33 cellular contexts compared by ENCODE assay signal in genomic region chr11:38795027-38795426, GRCh38.
DNase-seq lines count a peak whose midpoint lies in the region; ATAC-seq, FAIRE-seq and TF ChIP-seq lines count a peak whose summit lies in the region.
"Had no signal": no experiment of that assay in that cellular context is flagged by ENCODE, and none has a peak within 500 bp of the region (broad histone marks: within the 10 kb centered on the region; RNA-seq: fewer than 3 reads in every experiment).

No MANE protein-coding gene starts in this region.

- DNase-seq in HepG2 (ENCODE audit: low spot score) (no peak), left lobe of liver (ENCODE audit: low spot score) (no peak), right lobe of liver (no peak), breast epithelium (ENCODE audit: low spot score in 2 of 2) (no peak)
- DNase-seq in activated naive CD4-positive, alpha-beta T cell treated with anti-CD3 and anti-CD28 coated beads, Interleukin-2, amount 50 U/mL, for 16 hours = no peak
- DNase-seq: 8988T; ACHN; AML-193; BE2C; C1 segment of cervical spinal cord; Caco-2; Calu3; CD4-positive, alpha-beta memory T cell; CD4-positive, alpha-beta T cell; CD4-positive, CD25-positive, alpha-beta regulatory T cell; CD8-positive, alpha-beta memory T cell; CD8-positive, alpha-beta T cell; COR-L47; DMS 273 treated with DMSO at 0.1 percent for 48 hours; DMS153; DMS53; DMS79; DMS79 treated with DMSO at 0.1 percent for 48 hours; DND-41; EL had no signal

- intact Hi-C loops in HepG2 (cut with micrococcal nuclease; ENCODE audit: unreplicated experiment) = no loop called here
- intact Hi-C loops in right lobe of liver (cut with DNase I) = no loop called here
- intact Hi-C loops in breast epithelium (cut with DNase I; ENCODE audit: low total_unique reads) = no loop called here

- H3K36me3 ChIP-seq in liver (ENCODE audit: control insufficient read depth in 4 of 4, insufficient read depth in 3 of 4, low read depth in 1 of 4, low read length in 3 of 4) (no peaks in the 10 kb centered on the region), HepG2 (replicated peaks in 1 of 2; ENCODE audit: control insufficient read depth in 1 of 2, insufficient read depth in 2 of 2, low read length in 2 of 2) (no peaks in the 10 kb centered on the region), right lobe of liver (no peaks in the 10 kb centered on the region), breast epithelium (no peaks in the 10 kb centered on the region)
- H3K36me3 ChIP-seq: BE2C; BLaER1; BLaER1 treated with 17β-estradiol and CSF1 and Interleukin-3, amounts not matched to agents 10 nM and 100 nM had no signal

- no peak overlapping the region for H3K27ac ChIP-seq in liver (ENCODE audit: low read depth in 1 of 2, low read length in 2 of 2)
- no peak overlapping the region for H3K27ac ChIP-seq in HepG2 (ENCODE audit: extremely low read length, insufficient read depth, low read length)
- no peak overlapping the region for H3K27ac ChIP-seq in right lobe of liver
- H3K27ac ChIP-seq in breast epithelium = no peak overlapping the region
- H3K27ac ChIP-seq: 22Rv1; A549; BLaER1; BLaER1 treated with 17β-estradiol and CSF1 and Interleukin-3, amounts not matched to agents 10 nM and 100 nM; C4-2B had no signal

- POLR2A ChIA-PET in HepG2 (lab: Yijun Ruan, JAX) = no interaction called here

- FAIRE-seq in HepG2 (lab: Jason Lieb, UNC) = no peak
- FAIRE-seq: A204.1, A549, D721Med had no signal

- no peaks in the 10 kb centered on the region for H4K20me1 ChIP-seq in HepG2 (ENCODE audit: insufficient read depth, low read length)
- H4K20me1 ChIP-seq: BLaER1; BLaER1 treated with 17β-estradiol and CSF1 and Interleukin-3, amounts not matched to agents 10 nM and 100 nM had no signal

- H3K4me3 ChIP-seq in liver (ENCODE audit: low read depth in 1 of 3, low read length in 3 of 3) (no peak overlapping the region), HepG2 (replicated peaks in 1 of 3; ENCODE audit: insufficient read depth in 1 of 3, low read depth in 2 of 3, low read length in 3 of 3) (no peak overlapping the region), right lobe of liver (no peak overlapping the region), breast epithelium (no peak overlapping the region)
- H3K4me3 ChIP-seq: A549; BLaER1; BLaER1 treated with 17β-estradiol and CSF1 and Interleukin-3, amounts not matched to agents 10 nM and 100 nM had no signal

- TF ChIP-seq RAD21 in liver (IDR thresholded peaks at IDR 0.05) (no peak), HepG2 (CRISPR knock-in tag; IDR thresholded peaks at IDR 0.05) (no peak)

- TF ChIP-seq CTCF in liver (IDR thresholded peaks at IDR 0.05; ENCODE audit: low read depth, low read length, missing input control) (no peak), HepG2 (CRISPR knock-in tag; IDR thresholded peaks at IDR 0.05) (no peak), right lobe of liver (IDR thresholded peaks at IDR 0.05) (no peak), breast epithelium (IDR thresholded peaks at IDR 0.05) (no peak)

- no peaks in the 10 kb centered on the region for H3K27me3 ChIP-seq in liver (ENCODE audit: control insufficient read depth in 4 of 4, insufficient read depth in 4 of 4, low read length in 3 of 4)
- H3K27me3 ChIP-seq in HepG2 (ENCODE audit: control insufficient read depth in 1 of 2, insufficient read depth in 2 of 2, low read length in 2 of 2) = no peaks in the 10 kb centered on the region
- no peaks in the 10 kb centered on the region for H3K27me3 ChIP-seq in right lobe of liver
- H3K27me3 ChIP-seq in breast epithelium = no peaks in the 10 kb centered on the region
- H3K27me3 ChIP-seq: BE2C; BLaER1; BLaER1 treated with 17β-estradiol and CSF1 and Interleukin-3, amounts not matched to agents 10 nM and 100 nM had no signal

- WGBS in liver = 30% methylated on average over 2 of the region's 2 CpGs
- WGBS in HepG2 (ENCODE audit: low lambda C conversion rate) = 3% methylated on average over 2 of the region's 2 CpGs
- WGBS in right lobe of liver (ENCODE audit: insufficient coverage, low coverage, low lambda C conversion rate, missing lambda C conversion rate) = 30% methylated on average over 2 of the region's 2 CpGs

- H3K4me1 ChIP-seq in liver (ENCODE audit: control insufficient read depth in 4 of 4, insufficient read depth in 4 of 4, low read length in 3 of 4) = peaks cover 0 to 6% (median 0%) of the 10 kb centered on the region in 4 donors
- H3K4me1 ChIP-seq in HepG2 (ENCODE audit: insufficient read depth, low read length) = no peaks in the 10 kb centered on the region
- H3K4me1 ChIP-seq in right lobe of liver = no peaks in the 10 kb centered on the region
- H3K4me1 ChIP-seq in breast epithelium = no peaks in the 10 kb centered on the region
- H3K4me1 ChIP-seq: A549; BE2C; BLaER1; BLaER1 treated with 17β-estradiol and CSF1 and Interleukin-3, amounts not matched to agents 10 nM and 100 nM had no signal

- TF ChIP-seq EP300 in HepG2 (IDR thresholded peaks at IDR 0.05; ENCODE audit: low read depth in 2 of 2, low read length in 2 of 2) (no peak), HepG2 (CRISPR knock-in tag; IDR thresholded peaks at IDR 0.05; ENCODE audit: borderline replicate concordance) (no peak)

- BruUV-seq in HepG2 (replicated peaks; lab: Mats Ljungman, UMichigan) = no TSS peak

- H3K4me2 ChIP-seq in HepG2 (ENCODE audit: low read depth, low read length) = no peak overlapping the region
- H3K4me2 ChIP-seq: A549; BLaER1; BLaER1 treated with 17β-estradiol and CSF1 and Interleukin-3, amounts not matched to agents 10 nM and 100 nM had no signal

- ATAC-seq in HepG2 = no peak
- ATAC-seq in left lobe of liver = peak; percentile 68
- ATAC-seq in right lobe of liver = peak; percentile 39 to 83 (median 76)
- ATAC-seq: A549; CD8-positive, alpha-beta T cell had no signal

- no peak overlapping the region for H2AFZ ChIP-seq in HepG2 (ENCODE audit: low read length)

- TF ChIP-seq POLR2A in HepG2 (IDR thresholded peaks at IDR 0.05; ENCODE audit: insufficient read depth in 1 of 2, low read depth in 2 of 2, low read length in 2 of 2) (no peak), right lobe of liver (IDR thresholded peaks at IDR 0.05) (no peak), breast epithelium (IDR thresholded peaks at IDR 0.05) (no peak)

- H3K9ac ChIP-seq in liver (ENCODE audit: low read depth in 1 of 2, low read length in 2 of 2) (no peak overlapping the region), HepG2 (ENCODE audit: insufficient read depth, low read depth, low read length) (no peak overlapping the region)
- H3K9ac ChIP-seq: BLaER1; BLaER1 treated with 17β-estradiol and CSF1 and Interleukin-3, amounts not matched to agents 10 nM and 100 nM had no signal

- no peaks in the 10 kb centered on the region for H3K79me2 ChIP-seq in HepG2 (ENCODE audit: insufficient read depth, low read length)

- in situ Hi-C loops in HepG2 (cut with HindIII; ENCODE audit: extremely low pct_ligation_motif_present, low pct_unique_long_range_greater_than_20kb) = no loop called here

- H3K9me3 ChIP-seq in liver (ENCODE audit: control insufficient read depth in 4 of 4, low read length in 3 of 4) = no peaks in the 10 kb centered on the region
- no peaks in the 10 kb centered on the region for H3K9me3 ChIP-seq in HepG2 (ENCODE audit: low read length)
- H3K9me3 ChIP-seq in right lobe of liver = no peaks in the 10 kb centered on the region
- H3K9me3 ChIP-seq in breast epithelium = no peaks in the 10 kb centered on the region
- H3K9me3 ChIP-seq: A549; BE2C; BLaER1; BLaER1 treated with 17β-estradiol and CSF1 and Interleukin-3, amounts not matched to agents 10 nM and 100 nM; Caco-2 had no signal

- CTCF ChIA-PET in HepG2 (lab: Yijun Ruan, JAX; ENCODE audit: low intra/inter-chr PET ratio, low total read pairs) = no interaction called here

TF ChIP-seq in liver, 16 proteins besides CTCF, POLR2A, EP300 and RAD21 (continues in another document):
- TF ChIP-seq NR2F2 (IDR thresholded peaks at IDR 0.05) = no peak
- TF ChIP-seq JUND (IDR thresholded peaks at IDR 0.05) = peak in 1 of 2 donors; percentile 44
- peak; percentile 98 to 99 for TF ChIP-seq HNF4A (conservative IDR thresholded peaks at IDR 0.05)
- TF ChIP-seq MAX (IDR thresholded peaks at IDR 0.05) = peak; percentile 11
- TF ChIP-seq TAF1 (conservative IDR thresholded peaks at IDR 0.05) = no peak
- TF ChIP-seq SP1 (IDR thresholded peaks at IDR 0.05) = peak; percentile 34
- peak; percentile 56 for TF ChIP-seq ATF3 (IDR thresholded peaks at IDR 0.05)

TF ChIP-seq in HepG2, 621 proteins besides CTCF, POLR2A, EP300 and RAD21 (continues in another document):
- TF ChIP-seq CREBL2 (CRISPR knock-in tag; IDR thresholded peaks at IDR 0.05; ENCODE audit: borderline replicate concordance) (no peak), ZBTB25 (CRISPR knock-in tag; IDR thresholded peaks at IDR 0.05) (no peak), FOXP4 (CRISPR knock-in tag; IDR thresholded peaks at IDR 0.05) (no peak), ZNF776 (CRISPR knock-in tag; IDR thresholded peaks at IDR 0.05) (no peak)
